ENCODE assay signal across 8 cellular contexts in genomic region chr12:8950287-8950574, GRCh38. TPM values are rescaled to one million over a fixed set of nuclear protein-coding genes. Genes with fewer than 3 reads are reported as not detected.
A peak's percentile ranks its signal among the peaks of the same experiment; 100 is the strongest.
DNase-seq lines count a peak whose midpoint lies in the region; ATAC-seq, FAIRE-seq and TF ChIP-seq lines count a peak whose summit lies in the region.

No MANE protein-coding gene starts in this region.

- H3K27me3 ChIP-seq in keratinocyte (ENCODE audit: control insufficient read depth, extremely low read depth, insufficient read depth, low read length) (no peaks in the 10 kb centered on the region), testis (no peaks in the 10 kb centered on the region)

- H3K9me3 ChIP-seq in keratinocyte (ENCODE audit: control insufficient read depth, low read depth, low read length) (no peaks in the 10 kb centered on the region), testis (no peaks in the 10 kb centered on the region)

- H3K4me3 ChIP-seq in keratinocyte (ENCODE audit: control insufficient read depth in 2 of 3, extremely low read depth in 1 of 3, insufficient read depth in 2 of 3, low read depth in 1 of 3, low read length in 3 of 3) (peak overlapping the region; percentile 77 to 99 (median 98)), testis (peak overlapping the region; percentile 75 to 80)

- no peak for FAIRE-seq in keratinocyte (lab: Jason Lieb, UNC)

- H3K9ac ChIP-seq in keratinocyte (ENCODE audit: control insufficient read depth, extremely low read depth, insufficient read depth, low read length): peak overlapping the region; percentile 91

- H3K36me3 Mint-ChIP-seq in activated CD8-positive, alpha-beta T cell treated with anti-CD3 and anti-CD28 coated beads, Interleukin-2, amount 10 ng/mL, durations not matched to agents 7 days and 5 days (ENCODE audit: low read depth): peaks cover 43% of the 10 kb centered on the region

- dilution Hi-C loops in keratinocyte (cut with MboI; ENCODE audit: extremely low pct_ligation_motif_present, low sequenced_read_pairs): no loop called here

- no peaks in the 10 kb centered on the region for H3K27me3 Mint-ChIP-seq in activated CD8-positive, alpha-beta T cell treated with anti-CD3 and anti-CD28 coated beads, Interleukin-2, amount 10 ng/mL, durations not matched to agents 7 days and 5 days (ENCODE audit: low read depth)

- peak overlapping the region; percentile 96 for H3K27ac Mint-ChIP-seq in activated CD8-positive, alpha-beta T cell treated with anti-CD3 and anti-CD28 coated beads, Interleukin-2, amount 10 ng/mL, durations not matched to agents 7 days and 5 days

- H3K4me1 ChIP-seq in keratinocyte (ENCODE audit: control insufficient read depth, extremely low read depth, insufficient read depth, low read length): peaks cover 13% of the 10 kb centered on the region
- no peaks in the 10 kb centered on the region for H3K4me1 ChIP-seq in testis

- peaks cover 37% of the 10 kb centered on the region for H3K79me2 ChIP-seq in keratinocyte (ENCODE audit: control insufficient read depth, insufficient read depth, low read length)

- H3K4me3 Mint-ChIP-seq in activated CD8-positive, alpha-beta T cell treated with anti-CD3 and anti-CD28 coated beads, Interleukin-2, amount 10 ng/mL, durations not matched to agents 7 days and 5 days: peak overlapping the region; percentile 95

- H3K27ac ChIP-seq in keratinocyte (ENCODE audit: control insufficient read depth, insufficient read depth, low read length) (peak overlapping the region; percentile 97), testis (peak overlapping the region; percentile 94 to 99)

- 0 to 2% methylated on average over 7 of the region's 7 CpGs for WGBS in testis, 2 donors

- no peaks in the 10 kb centered on the region for H3K9me1 ChIP-seq in keratinocyte (ENCODE audit: control insufficient read depth, extremely low read depth, insufficient read depth, low read length)

- H2AFZ ChIP-seq in keratinocyte (ENCODE audit: control insufficient read depth, low read length): peak overlapping the region; percentile 100

- peaks cover 55% of the 10 kb centered on the region for H3K4me1 Mint-ChIP-seq in activated CD8-positive, alpha-beta T cell treated with anti-CD3 and anti-CD28 coated beads, Interleukin-2, amount 10 ng/mL, durations not matched to agents 7 days and 5 days (ENCODE audit: low read depth)

- intact Hi-C loops in testis (cut with DNase I; ENCODE audit: low total_unique reads): no loop called here

- H3K4me2 ChIP-seq in keratinocyte (ENCODE audit: control insufficient read depth, extremely low read depth, insufficient read depth, low read depth, low read length): peak overlapping the region; percentile 94

- no peak for TF ChIP-seq POLR2A in testis (IDR thresholded peaks at IDR 0.05)

- CTCF ChIA-PET in activated CD8-positive, alpha-beta T cell treated with anti-CD3 and anti-CD28 coated beads, Interleukin-2, amount 10 ng/mL, durations not matched to agents 7 days and 5 days (lab: Charles Lee): interaction anchor here (0.6 to 8.7 kb wide), 23 partner anchors 12 to 406 kb away, joined by 3 to 238 read pairs (median 7); no protein-coding TSS in a partner anchor

- POLR2A ChIA-PET in activated CD8-positive, alpha-beta T cell treated with anti-CD3 and anti-CD28 coated beads, Interleukin-2, amount 10 ng/mL, durations not matched to agents 7 days and 5 days (lab: Charles Lee): interaction anchor here (0.7 to 3.5 kb wide), 12 partner anchors 36 to 720 kb away, joined by 3 to 19 read pairs (median 4); partner anchors contain the start of genes CLEC2D and PHC1

- H3K36me3 ChIP-seq in keratinocyte (ENCODE audit: control insufficient read depth in 2 of 2, extremely low read depth in 1 of 2, insufficient read depth in 2 of 2, low read length in 2 of 2) (peaks cover 7% of the 10 kb centered on the region in 2 experiments), testis (ENCODE audit: low read depth, missing control alignments) (no peaks in the 10 kb centered on the region)

- peak; percentile 6 for ATAC-seq in HG03103 (IDR thresholded peaks at IDR 0.05; ENCODE audit: low read depth, unreplicated experiment)
- ATAC-seq in activated CD8-positive, alpha-beta T cell treated with anti-CD3 and anti-CD28 coated beads, Interleukin-2, amount 10 ng/mL, durations not matched to agents 7 days and 5 days: no peak

- TF ChIP-seq CTCF in keratinocyte (optimal IDR thresholded peaks at IDR 0.05 in 1 of 3, IDR thresholded peaks at IDR 0.05 in 1 of 3, conservative IDR thresholded peaks at IDR 0.05 in 1 of 3; ENCODE audit: extremely low read depth in 1 of 3, insufficient read depth in 2 of 3, low read length in 3 of 3) (no peak), testis (IDR thresholded peaks at IDR 0.05) (no peak)

- peaks cover 16% of the 10 kb centered on the region for H3K9me3 Mint-ChIP-seq in activated CD8-positive, alpha-beta T cell treated with anti-CD3 and anti-CD28 coated beads, Interleukin-2, amount 10 ng/mL, durations not matched to agents 7 days and 5 days (ENCODE audit: insufficient read depth)

- no peaks in the 10 kb centered on the region for H4K20me1 ChIP-seq in keratinocyte (ENCODE audit: control insufficient read depth, extremely low read depth, insufficient read depth, low read length)

- DNase-seq in NCI-H1436 (lab: John Stamatoyannopoulos, UW) (peak; percentile 13), NCI-H1436 treated with DMSO at 0.1 percent for 48 hours (lab: John Stamatoyannopoulos, UW) (no peak), keratinocyte (ENCODE audit: low read depth, low spot score) (no peak), testis (no peak), islet precursor cell (no peak)
- no peak for DNase-seq in activated CD8-positive, alpha-beta T cell treated with anti-CD3 and anti-CD28 coated beads, Interleukin-2, amount 10 ng/mL, durations not matched to agents 7 days and 5 days
- DNase-seq in stimulated activated CD4-positive, alpha-beta T cell treated with anti-CD3 and anti-CD28 coated beads, Interleukin-12 subunit alpha, Interleukin-12 subunit beta, amount 100 ng/mL, for 4 hours: no peak

RNA-seq across cellular contexts. Expression of gene M6PR, which starts 0.8 kb away (rescaled TPM):
- total RNA-seq in activated CD8-positive, alpha-beta T cell treated with anti-CD3 and anti-CD28 coated beads, Interleukin-2, amount 10 ng/mL, durations not matched to agents 7 days and 5 days: 100 to 1,000 TPM; 170 to 201 TPM
- polyA plus RNA-seq in keratinocyte (107 to 158 TPM (median 127 TPM) in 3 replicates), testis (ENCODE audit: insufficient read depth, low read depth, low replicate concordance) (127 TPM)
- polyA plus RNA-seq in keratinocyte (2011; ENCODE audit: low read depth): 54.4 TPM
- 69.1 and 88.0 TPM in 2 replicates for polyA plus RNA-seq in keratinocyte (2011; cell fraction: cytosol; rRNA removed)
- 194 TPM in 2 replicates for polyA plus RNA-seq in keratinocyte (2011; cell fraction: nucleus; rRNA removed)
- 89.3 and 93.7 TPM in 2 replicates for polyA plus RNA-seq in keratinocyte (2012; ENCODE audit: low replicate concordance)
- 175 to 246 TPM (median 180 TPM) in 3 replicates for polyA minus RNA-seq in keratinocyte
- 146 TPM for polyA minus RNA-seq in keratinocyte (2011; cell fraction: cytosol; rRNA and poly(A)+ RNA removed)
- 138 and 158 TPM in 2 replicates for polyA minus RNA-seq in keratinocyte (2011; cell fraction: nucleus; rRNA and poly(A)+ RNA removed)
- total RNA-seq in testis: 100 to 1,000 TPM; 166 to 172 TPM

RNA-seq across cellular contexts. Expression of gene PHC1, which starts 35.9 kb away (rescaled TPM):
- 10 to 100 TPM; 12.3 to 12.9 TPM for total RNA-seq in activated CD8-positive, alpha-beta T cell treated with anti-CD3 and anti-CD28 coated beads, Interleukin-2, amount 10 ng/mL, durations not matched to agents 7 days and 5 days
- 10.4 to 12.4 TPM (median 11.0 TPM) in 3 replicates for polyA plus RNA-seq in keratinocyte
- polyA plus RNA-seq in keratinocyte (2011; ENCODE audit: low read depth): 8.4 TPM
- 7.7 and 7.8 TPM in 2 replicates for polyA plus RNA-seq in keratinocyte (2011; cell fraction: cytosol; rRNA removed)
- polyA plus RNA-seq in keratinocyte (2011; cell fraction: nucleus; rRNA removed): 25.6 and 30.7 TPM in 2 replicates
- polyA plus RNA-seq in keratinocyte (2012; ENCODE audit: low replicate concordance): 5.5 and 7.5 TPM in 2 replicates
- 8.3 to 19.7 TPM (median 13.7 TPM) in 3 replicates for polyA minus RNA-seq in keratinocyte
- polyA minus RNA-seq in keratinocyte (2011; cell fraction: cytosol; rRNA and poly(A)+ RNA removed): 8.8 TPM
- polyA minus RNA-seq in keratinocyte (2011; cell fraction: nucleus; rRNA and poly(A)+ RNA removed): 5.7 and 7.8 TPM in 2 replicates
- 100 to 1,000 TPM; 134 to 154 TPM for total RNA-seq in testis
- 112 TPM for polyA plus RNA-seq in testis (ENCODE audit: insufficient read depth, low read depth, low replicate concordance)

RNA-seq across cellular contexts. Expression of gene KLRG1, which starts 39.1 kb away (rescaled TPM):
- 1 to 10 TPM; 4.3 to 4.6 TPM for total RNA-seq in activated CD8-positive, alpha-beta T cell treated with anti-CD3 and anti-CD28 coated beads, Interleukin-2, amount 10 ng/mL, durations not matched to agents 7 days and 5 days
- polyA plus RNA-seq in keratinocyte (0.39 to 0.54 TPM (median 0.40 TPM) in 3 replicates), testis (ENCODE audit: insufficient read depth, low read depth, low replicate concordance) (2.4 TPM)
- polyA plus RNA-seq in keratinocyte (2011; ENCODE audit: low read depth): not detected
- 0.27 and 0.44 TPM in 2 replicates for polyA plus RNA-seq in keratinocyte (2011; cell fraction: cytosol; rRNA removed)
- 0.13 and 0.29 TPM in 2 replicates for polyA plus RNA-seq in keratinocyte (2011; cell fraction: nucleus; rRNA removed)
- polyA plus RNA-seq in keratinocyte (2012; ENCODE audit: low replicate concordance): 0.40 TPM in 1 of 2 replicates, not detected in the other
- polyA minus RNA-seq in keratinocyte: 0.35 TPM in 1 of 3 replicates, not detected in the others
- not detected for polyA minus RNA-seq in keratinocyte (2011; cell fraction: cytosol; rRNA and poly(A)+ RNA removed)
- 1.2 TPM in 1 of 2 replicates, not detected in the other for polyA minus RNA-seq in keratinocyte (2011; cell fraction: nucleus; rRNA and poly(A)+ RNA removed)
- total RNA-seq in testis: 1 to 10 TPM; 3.5 to 4.6 TPM

Comparison
In these comparisons a context has a peak if more than half of its experiments do, and no peak if none do; other contexts are left out.
1. RNA of gene PHC1, which starts 35.9 kb away (total RNA-seq): 134 to 154 TPM in testis; 12.3 to 12.9 TPM in activated CD8-positive, alpha-beta T cell treated with anti-CD3 and anti-CD28 coated beads, Interleukin-2, amount 10 ng/mL, durations not matched to agents 7 days and 5 days; every median in the first group is over 4 times any median in the second.